9 cellular contexts compared by ENCODE assay signal in genomic region chr15:34610388-34610787, GRCh38. TPM values are rescaled to one million over a fixed set of nuclear protein-coding genes. Genes with fewer than 3 reads are reported as not detected.
DNase-seq lines count a peak whose midpoint lies in the region; ATAC-seq and TF ChIP-seq lines count a peak whose summit lies in the region.
"Had no signal": no experiment of that assay in that cellular context is flagged by ENCODE, and none has a peak within 500 bp of the region (broad histone marks: within the 10 kb centered on the region; RNA-seq: fewer than 3 reads in every experiment).

No MANE protein-coding gene starts in this region.

- TF ChIP-seq CTCF in BJ (IDR thresholded peaks at IDR 0.05; ENCODE audit: insufficient read depth, low read depth, low read length): peak; percentile 32
- TF ChIP-seq CTCF in GM13976 (IDR thresholded peaks at IDR 0.05; ENCODE audit: borderline replicate concordance, control extremely low read depth, extremely low read depth, insufficient read depth, missing control alignments): peak; percentile 26
- TF ChIP-seq CTCF in mucosa of descending colon (IDR thresholded peaks at IDR 0.05): no peak

- H3K4me1 ChIP-seq in mucosa of descending colon (ENCODE audit: low read depth): no peaks in the 10 kb centered on the region

- ATAC-seq in T-cell (replicated peaks in 1 of 4) (peak in 2 of 4 experiments; percentile 37 to 68), mucosa of descending colon (no peak)

- no peaks in the 10 kb centered on the region for H3K9me3 ChIP-seq in mucosa of descending colon

- CTCF ChIA-PET in BJ (lab: Yijun Ruan, JAX) (interaction anchor here (0.6 to 1.5 kb wide), 7 partner anchors 9 to 338 kb away, joined by 3 to 8 read pairs (median 4); no protein-coding TSS in a partner anchor), T-cell (lab: Charles Lee) (interaction anchor here (1.0 to 1.6 kb wide), 4 partner anchors 11 to 310 kb away, joined by 3 to 9 read pairs (median 4); no protein-coding TSS in a partner anchor)

- no peaks in the 10 kb centered on the region for H3K9me3 Mint-ChIP-seq in T-cell

- peaks cover 10% of the 10 kb centered on the region for H3K27me3 ChIP-seq in BJ (ENCODE audit: control insufficient read depth, insufficient read depth, low read length)

- POLR2A ChIA-PET in BJ (lab: Charles Lee): no interaction called here
- POLR2A ChIA-PET in T-cell (lab: Charles Lee): interaction anchor here in 1 of 2 donors (0.6 kb wide), 1 partner anchor 243 kb away, joined by 3 read pairs; the partner anchor contains the start of gene LPCAT4

- DNase-seq in BJ (ENCODE audit: low read depth): no peak
- DNase-seq in GM13976 (ENCODE audit: low spot score): no peak
- no peak for DNase-seq in T-cell
- DNase-seq in iPS-NIHi11 (ENCODE audit: low spot score): peak; percentile 7
- no peak for DNase-seq in mucosa of descending colon
- no peak for DNase-seq in activated CD4-positive, alpha-beta T cell treated with anti-CD3 and anti-CD28 coated beads, Interleukin-2, amount 50 U/mL, for 4 hours
- no peak for DNase-seq in cortex of kidney (lab: John Stamatoyannopoulos, UW)
- no peak for DNase-seq in retina
- DNase-seq: activated CD4-positive, alpha-beta T cell treated with anti-CD3 and anti-CD28 coated beads for 4 hours had no signal

- in situ Hi-C loops in GM13976 (cut with MboI; ENCODE audit: low sequenced_read_pairs, unreplicated experiment): loop anchor here (25.0 kb wide), 1 partner anchor 98 kb away; no protein-coding TSS in a partner anchor

- H3K4me1 Mint-ChIP-seq in T-cell: peaks cover 15 to 20% (median 15%) of the 10 kb centered on the region in 3 donors

- H3K27me3 Mint-ChIP-seq in T-cell: peaks cover 16 to 39% of the 10 kb centered on the region in 2 donors

- no peak overlapping the region for H3K4me3 ChIP-seq in BJ (ENCODE audit: low read depth, low read length)
- H3K4me3 ChIP-seq in mucosa of descending colon: no peak overlapping the region

- no peaks in the 10 kb centered on the region for H3K36me3 Mint-ChIP-seq in T-cell

- H3K36me3 ChIP-seq in BJ (ENCODE audit: control insufficient read depth, insufficient read depth, low read length): no peaks in the 10 kb centered on the region
- H3K36me3 ChIP-seq in mucosa of descending colon (ENCODE audit: low read depth): no peaks in the 10 kb centered on the region

- intact Hi-C loops in mucosa of descending colon (cut with DNase I, micrococcal nuclease): no loop called here

- peak overlapping the region in 2 of 3 donors; percentile 14 to 51 for H3K4me3 Mint-ChIP-seq in T-cell

- peak overlapping the region in 1 of 2 donors; percentile 55 for H3K27ac Mint-ChIP-seq in T-cell

RNA-seq across cellular contexts. Expression of gene GOLGA8B, which starts 26.9 kb away (rescaled TPM):
- 30.0 and 30.4 TPM in 2 replicates for polyA plus RNA-seq in BJ (2011; rRNA removed)
- 5.0 and 6.1 TPM in 2 replicates for polyA minus RNA-seq in BJ (2011; rRNA and poly(A)+ RNA removed)
- total RNA-seq in T-cell (100 to 1,000 TPM; 225 to 468 (median 379) TPM), mucosa of descending colon (10 to 100 TPM; 17.2 to 75.3 (median 22.7) TPM)
